Comparison of ENCODE assay signal across 8 cellular contexts in genomic region chr6:56757585-56757984, GRCh38.
DNase-seq lines count a peak whose midpoint lies in the region; ATAC-seq, FAIRE-seq and TF ChIP-seq lines count a peak whose summit lies in the region.

No MANE protein-coding gene starts in this region.

- H3K4me1 Mint-ChIP-seq in activated naive CD8-positive, alpha-beta T cell treated with anti-CD3 and anti-CD28 coated beads for 36 hours: peaks cover 2% of the 10 kb centered on the region

- H3K4me3 Mint-ChIP-seq in activated naive CD8-positive, alpha-beta T cell treated with anti-CD3 and anti-CD28 coated beads for 36 hours: no peak overlapping the region

- no peak for TF ChIP-seq POLR2A in GM12891 (IDR thresholded peaks at IDR 0.05; ENCODE audit: low read depth, low read length)

- FAIRE-seq in GM12891 (lab: Jason Lieb, UNC): no peak

- H3K27me3 Mint-ChIP-seq in activated naive CD8-positive, alpha-beta T cell treated with anti-CD3 and anti-CD28 coated beads for 36 hours: peaks cover 6% of the 10 kb centered on the region

- no peaks in the 10 kb centered on the region for H3K9me3 Mint-ChIP-seq in activated naive CD8-positive, alpha-beta T cell treated with anti-CD3 and anti-CD28 coated beads for 36 hours

- DNase-seq in A172 (ENCODE audit: low spot score) (peak; percentile 37), iPS-NIHi7 (ENCODE audit: extremely low spot score) (peak; percentile 32), COR-L47 (lab: John Stamatoyannopoulos, UW) (no peak), GM12891 (ENCODE audit: insufficient read length, low spot score) (no peak), NCI-H146 treated with DMSO at 0.1 percent for 48 hours (lab: John Stamatoyannopoulos, UW; ENCODE audit: unreplicated experiment) (no peak)
- DNase-seq in activated naive CD8-positive, alpha-beta T cell treated with anti-CD3 and anti-CD28 coated beads for 36 hours: no peak

- H3K27ac Mint-ChIP-seq in activated naive CD8-positive, alpha-beta T cell treated with anti-CD3 and anti-CD28 coated beads for 36 hours: no peak overlapping the region

- peak; percentile 44 for ATAC-seq in GM21381 (IDR thresholded peaks at IDR 0.05; ENCODE audit: unreplicated experiment)
- peak; percentile 79 for ATAC-seq in SK-N-SH treated with all-trans-retinoic acid at 6 μM for 48 hours

- no peaks in the 10 kb centered on the region for H3K36me3 Mint-ChIP-seq in activated naive CD8-positive, alpha-beta T cell treated with anti-CD3 and anti-CD28 coated beads for 36 hours

TF ChIP-seq in SK-N-SH treated with all-trans-retinoic acid at 6 μM for 48 hours, 23 proteins besides CTCF, POLR2A, EP300 and RAD21:
- no peak for TF ChIP-seq ZNF70 (CRISPR knock-in tag; IDR thresholded peaks at IDR 0.05)
- no peak for TF ChIP-seq OSR1 (CRISPR knock-in tag; IDR thresholded peaks at IDR 0.05)
- TF ChIP-seq GLIS3 (CRISPR knock-in tag; IDR thresholded peaks at IDR 0.05): no peak
- no peak for TF ChIP-seq BACH2 (CRISPR knock-in tag; IDR thresholded peaks at IDR 0.05; ENCODE audit: borderline replicate concordance)
- no peak for TF ChIP-seq ZC3H10 (CRISPR knock-in tag; IDR thresholded peaks at IDR 0.05)
- TF ChIP-seq ZNF565 (CRISPR knock-in tag; conservative IDR thresholded peaks at IDR 0.05; ENCODE audit: low read depth): no peak
- no peak for TF ChIP-seq TSHZ2 (CRISPR knock-in tag; IDR thresholded peaks at IDR 0.05)
- TF ChIP-seq CSDC2 (CRISPR knock-in tag; IDR thresholded peaks at IDR 0.05): no peak
- no peak for TF ChIP-seq TOX (CRISPR knock-in tag; IDR thresholded peaks at IDR 0.05; ENCODE audit: borderline replicate concordance)
- no peak for TF ChIP-seq TCF4 (CRISPR knock-in tag; IDR thresholded peaks at IDR 0.05; ENCODE audit: borderline replicate concordance)

TF ChIP-seq in GM12891, 5 proteins besides CTCF, POLR2A, EP300 and RAD21:
- TF ChIP-seq POU2F2 (IDR thresholded peaks at IDR 0.05; ENCODE audit: low read depth, low read length) (no peak), SPI1 (IDR thresholded peaks at IDR 0.05; ENCODE audit: low read depth, low read length) (no peak), TAF1 (IDR thresholded peaks at IDR 0.05; ENCODE audit: low read depth, low read length) (no peak), POLR2AphosphoS5 (IDR thresholded peaks at IDR 0.05; ENCODE audit: low read depth, low read length) (no peak), PAX5 (IDR thresholded peaks at IDR 0.05; ENCODE audit: insufficient read depth, low read length, severe bottlenecking) (no peak)

Comparison
In these comparisons a context has a peak if more than half of its experiments do, and no peak if none do; other contexts are left out.
1. DNase-seq: peak in A172 (single experiment) and iPS-NIHi7 (single experiment); none in activated naive CD8-positive, alpha-beta T cell treated with anti-CD3 and anti-CD28 coated beads for 36 hours (single experiment), COR-L47 (single experiment), GM12891 (single experiment) and NCI-H146 treated with DMSO at 0.1 percent for 48 hours (single experiment).